Comparison of ENCODE assay signal across 1 cellular context in the genomic region with DNA sequence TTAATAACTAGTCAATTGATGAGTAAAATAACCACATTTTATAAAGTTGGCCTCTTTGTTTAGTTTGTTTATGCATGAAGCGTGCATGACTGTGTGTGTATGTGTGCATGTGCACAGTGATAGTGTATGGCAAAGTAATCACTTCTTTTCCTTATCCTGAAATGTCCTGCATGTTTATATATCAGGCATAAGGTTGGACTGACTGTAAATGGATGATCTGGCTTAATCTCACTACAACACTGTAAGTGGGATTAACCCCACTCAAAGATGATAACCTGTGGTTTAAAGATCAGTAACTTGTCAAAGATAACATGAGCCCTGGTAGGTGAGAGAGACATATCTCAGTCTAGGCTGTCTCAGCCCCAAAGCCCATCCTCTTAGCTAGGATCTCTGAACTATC.
TF ChIP-seq lines count a peak whose summit lies in the region.

No MANE protein-coding gene starts in this region.

TF ChIP-seq in K562, 482 proteins besides CTCF, POLR2A, EP300 and RAD21 (continued from another document):
- TF ChIP-seq THRAP3 (IDR thresholded peaks at IDR 0.05; ENCODE audit: borderline replicate concordance) (no peak), CBFA2T3 (IDR thresholded peaks at IDR 0.05) (peak; percentile 59), SAFB2 (IDR thresholded peaks at IDR 0.05; ENCODE audit: borderline replicate concordance, low read depth, low read length, severe bottlenecking) (no peak), ZBTB8A (IDR thresholded peaks at IDR 0.05; ENCODE audit: partially characterized antibody) (no peak), TAL1 (IDR thresholded peaks at IDR 0.05) (peak; percentile 38; the same call in 1 of the 2 replicates)
- TF ChIP-seq, protein P1, sequence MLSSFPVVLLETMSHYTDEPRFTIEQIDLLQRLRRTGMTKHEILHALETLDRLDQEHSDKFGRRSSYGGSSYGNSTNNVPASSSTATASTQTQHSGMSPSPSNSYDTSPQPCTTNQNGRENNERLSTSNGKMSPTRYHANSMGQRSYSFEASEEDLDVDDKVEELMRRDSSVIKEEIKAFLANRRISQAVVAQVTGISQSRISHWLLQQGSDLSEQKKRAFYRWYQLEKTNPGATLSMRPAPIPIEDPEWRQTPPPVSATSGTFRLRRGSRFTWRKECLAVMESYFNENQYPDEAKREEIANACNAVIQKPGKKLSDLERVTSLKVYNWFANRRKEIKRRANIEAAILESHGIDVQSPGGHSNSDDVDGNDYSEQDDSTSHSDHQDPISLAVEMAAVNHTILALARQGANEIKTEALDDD (IDR thresholded peaks at IDR 0.05) = 0 out of 2 replicates have a peak, but pooled peaks have one; percentile 37
- TF ChIP-seq, protein P2, sequence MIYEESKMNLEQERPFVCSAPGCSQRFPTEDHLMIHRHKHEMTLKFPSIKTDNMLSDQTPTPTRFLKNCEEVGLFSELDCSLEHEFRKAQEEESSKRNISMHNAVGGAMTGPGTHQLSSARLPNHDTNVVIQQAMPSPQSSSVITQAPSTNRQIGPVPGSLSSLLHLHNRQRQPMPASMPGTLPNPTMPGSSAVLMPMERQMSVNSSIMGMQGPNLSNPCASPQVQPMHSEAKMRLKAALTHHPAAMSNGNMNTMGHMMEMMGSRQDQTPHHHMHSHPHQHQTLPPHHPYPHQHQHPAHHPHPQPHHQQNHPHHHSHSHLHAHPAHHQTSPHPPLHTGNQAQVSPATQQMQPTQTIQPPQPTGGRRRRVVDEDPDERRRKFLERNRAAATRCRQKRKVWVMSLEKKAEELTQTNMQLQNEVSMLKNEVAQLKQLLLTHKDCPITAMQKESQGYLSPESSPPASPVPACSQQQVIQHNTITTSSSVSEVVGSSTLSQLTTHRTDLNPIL (CRISPR knock-in tag; IDR thresholded peaks at IDR 0.05) = no peak
